ENCODE assay signal across 9 cellular contexts in genomic region chr15:39623550-39623931, GRCh38. TPM values are rescaled to one million over a fixed set of nuclear protein-coding genes. Genes with fewer than 3 reads are reported as not detected.
DNase-seq lines count a peak whose midpoint lies in the region; ATAC-seq and TF ChIP-seq lines count a peak whose summit lies in the region.
"Had no signal": no experiment of that assay in that cellular context is flagged by ENCODE, and none has a peak within 500 bp of the region (broad histone marks: within the 10 kb centered on the region; RNA-seq: fewer than 3 reads in every experiment).

No MANE protein-coding gene starts in this region.

- H3K36me3 ChIP-seq in heart right ventricle, result no peaks in the 10 kb centered on the region
- H3K36me3 ChIP-seq: upper lobe of left lung had no signal

- TF ChIP-seq CTCF in heart right ventricle (IDR thresholded peaks at IDR 0.05) (no peak), chondrocyte (IDR thresholded peaks at IDR 0.05) (no peak)

- peaks cover 33% of the 10 kb centered on the region for H3K36me3 Mint-ChIP-seq in T-helper 2 cell treated with Interferon-gamma antibody and Interleukin-4, amounts not matched to agents 5 μg/mL and 100 μg/mL, for 36 hours (ENCODE audit: low read depth)
- peaks cover 0 to 5% of the 10 kb centered on the region in 2 donors for H3K36me3 Mint-ChIP-seq in stimulated activated naive B cell treated with anti-CD40 and anti-IgM and Interleukin-4, amounts not matched to agents 10 μg/mL and 1 μg/mL and 100 μg/mL, for 72 hours
- no peaks in the 10 kb centered on the region for H3K36me3 Mint-ChIP-seq in chondrocyte (ENCODE audit: low read depth)

- H3K4me3 Mint-ChIP-seq in T-helper 2 cell treated with Interferon-gamma antibody and Interleukin-4, amounts not matched to agents 5 μg/mL and 100 μg/mL, for 36 hours, result peak overlapping the region; percentile 85
- H3K4me3 Mint-ChIP-seq in stimulated activated naive B cell treated with anti-CD40 and anti-IgM and Interleukin-4, amounts not matched to agents 10 μg/mL and 1 μg/mL and 100 μg/mL, for 72 hours, result peak overlapping the region in 1 of 2 donors; percentile 15
- no peak overlapping the region for H3K4me3 Mint-ChIP-seq in chondrocyte (ENCODE audit: unreplicated experiment)

- H3K9me3 ChIP-seq in heart right ventricle, result no peaks in the 10 kb centered on the region
- H3K9me3 ChIP-seq: upper lobe of left lung had no signal

- ATAC-seq in HG02943 (IDR thresholded peaks at IDR 0.05; ENCODE audit: low read depth, unreplicated experiment), result peak; percentile 85
- peak; percentile 93 to 94 for ATAC-seq in stimulated activated naive B cell treated with anti-CD40 and anti-IgM and Interleukin-4, amounts not matched to agents 10 μg/mL and 1 μg/mL and 100 μg/mL, for 72 hours (replicated peaks)
- ATAC-seq in heart right ventricle, result no peak

- H3K4me1 ChIP-seq in heart right ventricle, result peaks cover 14 to 56% (median 36%) of the 10 kb centered on the region in 9 donors

- DNase-seq in activated gamma-delta T cell treated with Interleukin-2 at 50 U/mL for 16 hours (peak; percentile 59), activated gamma-delta T cell (lab: John Stamatoyannopoulos, UW) (no peak), heart right ventricle (no peak), chondrocyte (ENCODE audit: low spot score) (no peak), NCI-H2029 (lab: John Stamatoyannopoulos, UW) (no peak)
- peak; percentile 72 for DNase-seq in T-helper 2 cell treated with Interferon-gamma antibody and Interleukin-4, amounts not matched to agents 5 μg/mL and 100 μg/mL, for 36 hours (ENCODE audit: low spot score)
- DNase-seq in stimulated activated naive B cell treated with anti-CD40 and anti-IgM and Interleukin-4, amounts not matched to agents 10 μg/mL and 1 μg/mL and 100 μg/mL, for 72 hours, result peak; percentile 27
- DNase-seq: upper lobe of left lung had no signal

- peak overlapping the region; percentile 99 for H3K27ac Mint-ChIP-seq in T-helper 2 cell treated with Interferon-gamma antibody and Interleukin-4, amounts not matched to agents 5 μg/mL and 100 μg/mL, for 36 hours
- no peak overlapping the region for H3K27ac Mint-ChIP-seq in stimulated activated naive B cell treated with anti-CD40 and anti-IgM and Interleukin-4, amounts not matched to agents 10 μg/mL and 1 μg/mL and 100 μg/mL, for 72 hours
- H3K27ac Mint-ChIP-seq in chondrocyte (ENCODE audit: unreplicated experiment), result no peak overlapping the region

- peaks cover 61% of the 10 kb centered on the region for H3K4me1 Mint-ChIP-seq in T-helper 2 cell treated with Interferon-gamma antibody and Interleukin-4, amounts not matched to agents 5 μg/mL and 100 μg/mL, for 36 hours (ENCODE audit: low read depth)
- H3K4me1 Mint-ChIP-seq in stimulated activated naive B cell treated with anti-CD40 and anti-IgM and Interleukin-4, amounts not matched to agents 10 μg/mL and 1 μg/mL and 100 μg/mL, for 72 hours, result peaks cover 17 to 25% of the 10 kb centered on the region in 2 donors
- peaks cover 34% of the 10 kb centered on the region for H3K4me1 Mint-ChIP-seq in chondrocyte (ENCODE audit: low read depth)

- peak overlapping the region in 1 of 10 donors; percentile 87 for H3K27ac ChIP-seq in heart right ventricle

- no peak overlapping the region for H3K4me3 ChIP-seq in heart right ventricle
- H3K4me3 ChIP-seq: upper lobe of left lung had no signal

- peaks cover 24% of the 10 kb centered on the region for H3K9me3 Mint-ChIP-seq in T-helper 2 cell treated with Interferon-gamma antibody and Interleukin-4, amounts not matched to agents 5 μg/mL and 100 μg/mL, for 36 hours
- H3K9me3 Mint-ChIP-seq in stimulated activated naive B cell treated with anti-CD40 and anti-IgM and Interleukin-4, amounts not matched to agents 10 μg/mL and 1 μg/mL and 100 μg/mL, for 72 hours, result peaks cover 5% of the 10 kb centered on the region in 2 donors
- peaks cover 2% of the 10 kb centered on the region for H3K9me3 Mint-ChIP-seq in chondrocyte (ENCODE audit: low read depth)

- intact Hi-C loops in heart right ventricle (cut with DNase I), result loop anchor here in 1 of 10 donors (10.0 kb wide), 1 partner anchor 131 kb away; no protein-coding TSS in a partner anchor

- H3K27me3 ChIP-seq in heart right ventricle, result no peaks in the 10 kb centered on the region
- H3K27me3 ChIP-seq: upper lobe of left lung had no signal

- H3K27me3 Mint-ChIP-seq in T-helper 2 cell treated with Interferon-gamma antibody and Interleukin-4, amounts not matched to agents 5 μg/mL and 100 μg/mL, for 36 hours (ENCODE audit: low read depth), result peaks cover 3% of the 10 kb centered on the region
- H3K27me3 Mint-ChIP-seq in stimulated activated naive B cell treated with anti-CD40 and anti-IgM and Interleukin-4, amounts not matched to agents 10 μg/mL and 1 μg/mL and 100 μg/mL, for 72 hours, result no peaks in the 10 kb centered on the region
- no peaks in the 10 kb centered on the region for H3K27me3 Mint-ChIP-seq in chondrocyte (ENCODE audit: low read depth)

- 80 to 89% methylated on average over 3 of the region's 3 CpGs for whole genome bisulfite sequencing in heart right ventricle, 2 donors

RNA-seq across cellular contexts. Expression of gene THBS1, which starts 42.7 kb away (rescaled TPM):
- total RNA-seq in heart right ventricle (1,000 to 10,000 TPM in 1 of 10 donors, 100 to 1,000 TPM in 5, 10 to 100 TPM in 4; 46.8 to 1,109 (median 113) TPM), chondrocyte (1,967 to 2,361 TPM (median 2,311 TPM) in 3 replicates)
- polyA plus RNA-seq in heart right ventricle, result 10 to 100 TPM; 12.9 to 93.2 TPM

Comparison
In these comparisons a context has a peak if more than half of its experiments do, and no peak if none do; other contexts are left out.
1. DNase-seq: peak in activated gamma-delta T cell treated with Interleukin-2 at 50 U/mL for 16 hours (single experiment), T-helper 2 cell treated with Interferon-gamma antibody and Interleukin-4, amounts not matched to agents 5 μg/mL and 100 μg/mL, for 36 hours (single experiment) and stimulated activated naive B cell treated with anti-CD40 and anti-IgM and Interleukin-4, amounts not matched to agents 10 μg/mL and 1 μg/mL and 100 μg/mL, for 72 hours (single experiment); none in activated gamma-delta T cell (single experiment), heart right ventricle (0 of 2), chondrocyte (single experiment) and NCI-H2029 (single experiment).
2. ATAC-seq: peak in HG02943 (single experiment) and stimulated activated naive B cell treated with anti-CD40 and anti-IgM and Interleukin-4, amounts not matched to agents 10 μg/mL and 1 μg/mL and 100 μg/mL, for 72 hours (2 of 2); none in heart right ventricle (0 of 8).